In the genomic region with DNA sequence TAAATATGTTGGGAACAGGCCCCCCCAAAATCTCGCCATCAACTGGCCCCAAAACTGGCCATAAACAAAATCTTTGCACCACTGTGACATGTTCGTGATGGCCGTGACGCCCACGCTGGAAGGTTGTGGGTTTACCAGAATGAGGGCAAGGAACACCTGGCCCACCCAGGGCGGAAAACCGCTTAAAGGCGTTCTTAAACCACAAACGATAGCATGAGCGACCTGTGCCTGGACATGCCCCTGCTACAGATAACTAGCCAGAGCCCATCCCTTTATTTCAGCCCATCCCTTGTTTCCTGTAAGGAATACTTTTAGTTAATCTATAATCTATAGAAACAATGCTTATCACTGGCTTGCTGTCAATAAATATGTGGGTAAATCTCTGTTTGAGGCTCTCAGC, we compare ENCODE assay signal across 8 cellular contexts. TPM values are rescaled to one million over a fixed set of nuclear protein-coding genes. Genes with fewer than 3 reads are reported as not detected.
A peak's percentile ranks its signal among the peaks of the same experiment; 100 is the strongest.
DNase-seq lines count a peak whose midpoint lies in the region; FAIRE-seq and TF ChIP-seq lines count a peak whose summit lies in the region.
"Not testable (repeated sequence)": the region's sequence is repeated elsewhere in the genome, so short reads cannot be mapped to it uniquely, and the experiment has no call there.

No MANE protein-coding gene starts in this region.

- H3K4me3 ChIP-seq in astrocyte (ENCODE audit: insufficient read depth, low read depth, low read length) = not testable (repeated sequence)

- FAIRE-seq in GM18507 (lab: Jason Lieb, UNC) = peak; percentile 9
- FAIRE-seq in astrocyte (lab: Jason Lieb, UNC) = not testable (repeated sequence)

- not testable (repeated sequence) for H3K36me3 ChIP-seq in astrocyte (ENCODE audit: insufficient read depth, low read length)

- not testable (repeated sequence) for H3K9me3 Mint-ChIP-seq in astrocyte (ENCODE audit: unreplicated experiment); osteocyte (ENCODE audit: unreplicated experiment); type B pancreatic cell
- H3K9me3 Mint-ChIP-seq in mesothelial cell of epicardium = peaks cover 16% of the 10 kb centered on the region

- H3K27ac Mint-ChIP-seq in astrocyte (ENCODE audit: unreplicated experiment) (peak overlapping the region; percentile 54), mesothelial cell of epicardium (peak overlapping the region; percentile 76), osteocyte (ENCODE audit: unreplicated experiment) (peak overlapping the region; percentile 15), type B pancreatic cell (peak overlapping the region; percentile 61)

- not testable (repeated sequence) for H3K4me3 Mint-ChIP-seq in astrocyte (ENCODE audit: unreplicated experiment); mesothelial cell of epicardium; osteocyte (ENCODE audit: unreplicated experiment); type B pancreatic cell

- not testable (repeated sequence) for H3K9me3 ChIP-seq in astrocyte (ENCODE audit: insufficient read depth, low read depth, low read length)

- H3K27ac ChIP-seq in astrocyte (ENCODE audit: low read depth, low read length) = not testable (repeated sequence)
- H3K27ac ChIP-seq in epithelial cell of prostate = peak overlapping the region; percentile 75

- H3K9ac ChIP-seq in astrocyte (ENCODE audit: low read length) = not testable (repeated sequence)

- not testable (repeated sequence) for H3K27me3 Mint-ChIP-seq in astrocyte (ENCODE audit: low read depth, unreplicated experiment); osteocyte (ENCODE audit: unreplicated experiment); type B pancreatic cell
- peaks cover 21% of the 10 kb centered on the region for H3K27me3 Mint-ChIP-seq in mesothelial cell of epicardium (ENCODE audit: low read depth)

- H4K20me1 ChIP-seq in astrocyte (ENCODE audit: insufficient read depth, low read length) = not testable (repeated sequence)

- H3K4me2 ChIP-seq in astrocyte (ENCODE audit: low read length) = not testable (repeated sequence)

- H3K79me2 ChIP-seq in astrocyte (ENCODE audit: insufficient read depth, low read length) = not testable (repeated sequence)

- H3K4me1 Mint-ChIP-seq in astrocyte (ENCODE audit: low read depth, unreplicated experiment); type B pancreatic cell (ENCODE audit: unreplicated experiment): not testable (repeated sequence)
- H3K4me1 Mint-ChIP-seq in mesothelial cell of epicardium (peaks cover 44% of the 10 kb centered on the region), osteocyte (ENCODE audit: unreplicated experiment) (peaks cover 31% of the 10 kb centered on the region)

- not testable (repeated sequence) for H3K36me3 Mint-ChIP-seq in astrocyte (ENCODE audit: low read depth, unreplicated experiment); mesothelial cell of epicardium; osteocyte (ENCODE audit: unreplicated experiment); type B pancreatic cell

- DNase-seq in GM18507 (ENCODE audit: extremely low spot score, insufficient read length, low read depth); astrocyte (ENCODE audit: low read depth); epithelial cell of prostate (ENCODE audit: low read depth, low spot score); mesothelial cell of epicardium (ENCODE audit: low spot score in 2 of 2, unreplicated experiment in 2 of 2); osteocyte (ENCODE audit: extremely low spot score, unreplicated experiment); type B pancreatic cell (ENCODE audit: extremely low spot score, unreplicated experiment): not testable (repeated sequence)
- DNase-seq in LoVo (ENCODE audit: low spot score) (peak; percentile 70), SW480 (ENCODE audit: low spot score) (peak; percentile 44)

- not testable (repeated sequence) for H3K27me3 ChIP-seq in astrocyte (ENCODE audit: insufficient read depth, low read length)

- TF ChIP-seq CTCF in astrocyte (IDR thresholded peaks at IDR 0.05; ENCODE audit: insufficient read depth, low read depth, low read length); mesothelial cell of epicardium (IDR thresholded peaks at IDR 0.05; ENCODE audit: unreplicated experiment); osteocyte (IDR thresholded peaks at IDR 0.05); type B pancreatic cell (conservative IDR thresholded peaks at IDR 0.05): not testable (repeated sequence)

- not testable (repeated sequence) for H2AFZ ChIP-seq in astrocyte (ENCODE audit: low read depth, low read length)

- not testable (repeated sequence) for H3K4me1 ChIP-seq in astrocyte (ENCODE audit: insufficient read depth, low read length)

RNA-seq across cellular contexts. Expression of gene FAM169A, which starts 3.2 kb away (rescaled TPM):
- total RNA-seq in astrocyte = 9.1 and 11.9 TPM in 2 replicates
- 22.6 to 23.7 TPM (median 23.5 TPM) in 3 replicates for total RNA-seq in mesothelial cell of epicardium
- total RNA-seq in osteocyte = 2.7 and 3.6 TPM in 2 replicates
- total RNA-seq in type B pancreatic cell (ENCODE audit: low replicate concordance) = 14.5 and 25.4 TPM in 2 replicates

Comparison
In these comparisons a context has a peak if more than half of its experiments do, and no peak if none do; other contexts are left out.
1. H3K27ac Mint-ChIP-seq: peak in every context shown above with its lines; median percentile 76 in mesothelial cell of epicardium; 61 in type B pancreatic cell; 54 in astrocyte; 15 in osteocyte.